In the genomic region with DNA sequence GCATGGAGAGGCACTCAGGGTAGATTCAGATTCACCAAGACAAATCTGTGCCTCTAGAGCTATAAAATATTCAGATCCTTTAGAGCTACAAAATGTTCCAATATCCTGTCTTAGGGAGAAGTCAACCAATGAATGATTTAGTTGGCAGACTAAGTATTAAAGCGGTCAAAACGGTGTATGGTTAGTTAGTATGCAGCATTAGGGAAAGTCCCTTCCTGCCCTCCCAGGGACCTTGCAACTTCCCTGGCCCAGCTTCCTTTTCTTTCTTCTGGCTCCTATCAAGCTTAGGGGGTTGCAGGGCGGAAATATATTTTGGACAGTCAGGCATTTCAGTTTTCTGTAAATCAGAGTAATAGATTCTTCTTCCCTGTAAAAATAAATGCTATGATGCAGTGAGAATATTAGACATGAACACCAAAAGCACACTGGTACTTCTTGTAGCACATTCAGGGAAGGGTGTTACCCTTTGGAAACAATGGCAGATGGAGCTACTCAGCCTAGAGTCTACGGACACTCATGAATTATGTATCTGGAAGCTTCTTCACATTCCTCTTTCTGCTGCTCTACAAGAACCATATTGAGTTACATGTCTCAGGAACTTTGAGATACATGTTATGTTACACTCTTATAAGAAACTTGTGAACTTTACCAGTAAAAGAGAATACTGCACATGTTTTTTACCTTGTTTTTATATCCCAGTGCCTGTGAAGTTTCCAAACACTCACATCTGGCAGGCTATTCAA, we compare ENCODE assay signal across 19 cellular contexts.
A peak's percentile ranks its signal among the peaks of the same experiment; 100 is the strongest.
DNase-seq lines count a peak whose midpoint lies in the region; ATAC-seq lines count a peak whose summit lies in the region.
"Had no signal": no experiment of that assay in that cellular context is flagged by ENCODE, and none has a peak within 500 bp of the region (broad histone marks: within the 10 kb centered on the region; RNA-seq: fewer than 3 reads in every experiment).

No MANE protein-coding gene starts in this region.

- DNase-seq in fibroblast of gingiva (ENCODE audit: low read depth): peak; percentile 29
- peak; percentile 20 for DNase-seq in left kidney (ENCODE audit: low read depth, low spot score)
- DNase-seq in ACHN: no peak
- DNase-seq in DMS114 treated with DMSO at 0.1 percent for 48 hours (lab: John Stamatoyannopoulos, UW; ENCODE audit: unreplicated experiment): no peak
- DNase-seq: BE2C; CD8-positive, alpha-beta memory T cell; GOT3; HFFc6; MM.1S; NCI-H2029; NCI-H446; NCI-H524 treated with DMSO at 0.1 percent for 48 hours; NCI-H774; NK-92 treated with Interleukin-12 subunit alpha and Interleukin-12 subunit beta, amount 100 ng/mL, for 24 hours; PC-3; SK-N-SH had no signal

- peak; percentile 47 for ATAC-seq in HG02870 (IDR thresholded peaks at IDR 0.05; ENCODE audit: unreplicated experiment)
- ATAC-seq in HG03520 (IDR thresholded peaks at IDR 0.05; ENCODE audit: unreplicated experiment): no peak
- ATAC-seq in GM21529 (IDR thresholded peaks at IDR 0.05; ENCODE audit: unreplicated experiment): no peak

- in situ Hi-C loops in ACHN (cut with HindIII; ENCODE audit: low pct_ligation_motif_present, low pct_unique_long_range_greater_than_20kb, low sequenced_read_pairs): no loop called here

Comparison
In these comparisons a context has a peak if more than half of its experiments do, and no peak if none do; other contexts are left out.
1. DNase-seq: peak in fibroblast of gingiva (single experiment) and left kidney (single experiment); none in ACHN (single experiment) and DMS114 treated with DMSO at 0.1 percent for 48 hours (single experiment).